Comparison of ENCODE assay signal across 24 cellular contexts in genomic region chr1:31823780-31824179, GRCh38. TPM values are rescaled to one million over a fixed set of nuclear protein-coding genes. Genes with fewer than 3 reads are reported as not detected.
"Had no signal": no experiment of that assay in that cellular context is flagged by ENCODE, and none has a peak within 500 bp of the region (broad histone marks: within the 10 kb centered on the region; RNA-seq: fewer than 3 reads in every experiment).

No MANE protein-coding gene starts in this region.

- H3K27ac Mint-ChIP-seq: activated CD8-positive, alpha-beta T cell treated with anti-CD3 and anti-CD28 coated beads, Interleukin-2, amount 10 ng/mL, durations not matched to agents 7 days and 5 days; activated naive CD8-positive, alpha-beta T cell treated with anti-CD3 and anti-CD28 coated beads, Interleukin-2, amount 10 ng/mL, durations not matched to agents 7 days and 5 days; IgD-negative memory B cell; T-helper 17 cell; WTC11 had no signal

- DNase-seq: activated CD4-positive, alpha-beta T cell treated with anti-CD3 and anti-CD28 coated beads for 48 hours; activated CD4-positive, alpha-beta T cell treated with anti-CD3 and anti-CD28 coated beads, Interleukin-2, amount 50 U/mL, for 4 hours; activated CD4-positive, CD25-positive, alpha-beta regulatory T cell treated with anti-CD3 and anti-CD28 coated beads, Interleukin-2, amount 50 U/mL, for 72 hours; activated CD8-positive, alpha-beta T cell treated with anti-CD3 and anti-CD28 coated beads, Interleukin-2, amount 10 ng/mL, durations not matched to agents 7 days and 5 days; activated naive CD4-positive, alpha-beta T cell treated with anti-CD3 and anti-CD28 coated beads, Interleukin-2, amount 50 U/mL, for 16 hours; activated naive CD8-positive, alpha-beta T cell treated with anti-CD3 and anti-CD28 coated beads, Interleukin-2, amount 10 ng/mL, durations not matched to agents 7 days and 5 days; aorta; MG63; NCI-H1105; NCI-H1436; NCI-H1694 treated with DMSO at 0.1 percent for 48 hours; NCI-H2029 treated with DMSO at 0.1 percent for 48 hours; NCI-H345; NCI-H510A; NCI-H69; NK-92 treated with Interleukin-12 subunit alpha and Interleukin-12 subunit beta, amount 100 ng/mL, for 24 hours; PC-3; SHP77; T-helper 17 cell; T-helper 9 cell had no signal

- H3K4me1 Mint-ChIP-seq: WTC11 had no signal

- H3K27me3 Mint-ChIP-seq: activated naive CD8-positive, alpha-beta T cell treated with anti-CD3 and anti-CD28 coated beads, Interleukin-2, amount 10 ng/mL, durations not matched to agents 7 days and 5 days; IgD-negative memory B cell; T-helper 17 cell had no signal

- H3K4me3 Mint-ChIP-seq: activated CD8-positive, alpha-beta T cell treated with anti-CD3 and anti-CD28 coated beads, Interleukin-2, amount 10 ng/mL, durations not matched to agents 7 days and 5 days; activated naive CD8-positive, alpha-beta T cell treated with anti-CD3 and anti-CD28 coated beads, Interleukin-2, amount 10 ng/mL, durations not matched to agents 7 days and 5 days; IgD-negative memory B cell; T-helper 17 cell; WTC11 had no signal

- H3K36me3 Mint-ChIP-seq: activated naive CD8-positive, alpha-beta T cell treated with anti-CD3 and anti-CD28 coated beads, Interleukin-2, amount 10 ng/mL, durations not matched to agents 7 days and 5 days; IgD-negative memory B cell; WTC11 had no signal

- H3K27ac ChIP-seq: adrenal gland, KMS-11 had no signal

- ATAC-seq: activated CD8-positive, alpha-beta T cell treated with anti-CD3 and anti-CD28 coated beads, Interleukin-2, amount 10 ng/mL, durations not matched to agents 7 days and 5 days; PC-3; T-helper 17 cell; WTC11 had no signal

- H3K9me3 Mint-ChIP-seq: activated naive CD8-positive, alpha-beta T cell treated with anti-CD3 and anti-CD28 coated beads, Interleukin-2, amount 10 ng/mL, durations not matched to agents 7 days and 5 days; IgD-negative memory B cell; WTC11 had no signal

- H3K27me3 ChIP-seq: adrenal gland, MG63 had no signal

RNA-seq across cellular contexts. Expression of gene SPOCD1, which starts 8.0 kb away (rescaled TPM):
- total RNA-seq: activated CD8-positive, alpha-beta T cell treated with anti-CD3 and anti-CD28 coated beads, Interleukin-2, amount 10 ng/mL, durations not matched to agents 7 days and 5 days had no signal
